Comparison of ENCODE assay signal across 21 cellular contexts in genomic region chr1:54978528-54979326, GRCh38. TPM values are rescaled to one million over a fixed set of nuclear protein-coding genes. Genes with fewer than 3 reads are reported as not detected.
DNase-seq lines count a peak whose midpoint lies in the region; ATAC-seq, FAIRE-seq and TF ChIP-seq lines count a peak whose summit lies in the region.
"Had no signal": no experiment of that assay in that cellular context is flagged by ENCODE, and none has a peak within 500 bp of the region (broad histone marks: within the 10 kb centered on the region; RNA-seq: fewer than 3 reads in every experiment).

No MANE protein-coding gene starts in this region.

- peak; percentile 28 for DNase-seq in activated CD8-positive, alpha-beta memory T cell treated with anti-CD3 and anti-CD28 coated beads for 24 hours
- DNase-seq in activated CD8-positive, alpha-beta memory T cell treated with anti-CD3 and anti-CD28 coated beads, Interleukin-2, amount 10 ng/mL, durations not matched to agents 7 days and 5 days, result no peak
- DNase-seq in bronchial epithelial cell (ENCODE audit: low read depth), result no peak
- peak; percentile 81 for DNase-seq in mesenteric fat pad (ENCODE audit: low spot score)
- DNase-seq in NCI-H82 treated with DMSO at 0.1 percent for 48 hours (lab: John Stamatoyannopoulos, UW; ENCODE audit: unreplicated experiment), result no peak
- no peak for DNase-seq in naive thymus-derived CD4-positive, alpha-beta T cell
- no peak for DNase-seq in NCI-H526 (lab: John Stamatoyannopoulos, UW)
- DNase-seq: Caco-2; CD4-positive, alpha-beta T cell; GDM1; NCI-H1417 treated with DMSO at 0.1 percent for 48 hours; NCI-H187 treated with DMSO at 0.1 percent for 48 hours; NCI-H526 treated with DMSO at 0.1 percent for 48 hours; SIG-M5 had no signal

- H3K27ac Mint-ChIP-seq in activated CD8-positive, alpha-beta memory T cell treated with anti-CD3 and anti-CD28 coated beads, Interleukin-2, amount 10 ng/mL, durations not matched to agents 7 days and 5 days, result no peak overlapping the region
- peak overlapping the region in 1 of 9 donors; percentile 14 for H3K27ac Mint-ChIP-seq in naive thymus-derived CD4-positive, alpha-beta T cell
- H3K27ac Mint-ChIP-seq: CD4-positive, alpha-beta T cell had no signal

- H3K4me1 Mint-ChIP-seq in activated CD8-positive, alpha-beta memory T cell treated with anti-CD3 and anti-CD28 coated beads, Interleukin-2, amount 10 ng/mL, durations not matched to agents 7 days and 5 days, result no peaks in the 10 kb centered on the region
- peaks cover 0 to 7% (median 0%) of the 10 kb centered on the region in 7 donors for H3K4me1 Mint-ChIP-seq in naive thymus-derived CD4-positive, alpha-beta T cell

- H3K9me3 ChIP-seq in naive thymus-derived CD4-positive, alpha-beta T cell (ENCODE audit: control insufficient read depth in 2 of 3, low read length in 3 of 3), result no peaks in the 10 kb centered on the region
- H3K9me3 ChIP-seq: Caco-2 had no signal

- ATAC-seq in activated CD8-positive, alpha-beta memory T cell treated with anti-CD3 and anti-CD28 coated beads, Interleukin-2, amount 10 ng/mL, durations not matched to agents 7 days and 5 days, result no peak
- ATAC-seq in naive thymus-derived CD4-positive, alpha-beta T cell, result no peak
- ATAC-seq: GM12878 had no signal

- H3K4me3 ChIP-seq in bronchial epithelial cell (ENCODE audit: low read depth, low read length), result no peak overlapping the region
- no peak overlapping the region for H3K4me3 ChIP-seq in naive thymus-derived CD4-positive, alpha-beta T cell (ENCODE audit: low read length)
- H3K4me3 ChIP-seq: GM12878 had no signal

- CTCF ChIA-PET in activated CD8-positive, alpha-beta memory T cell treated with anti-CD3 and anti-CD28 coated beads, Interleukin-2, amount 10 ng/mL, durations not matched to agents 7 days and 5 days (lab: Charles Lee), result interaction anchor here (1.0 to 2.8 kb wide), 5 partner anchors 11 to 28 kb away, joined by 3 to 13 read pairs (median 4); no protein-coding TSS in a partner anchor
- CTCF ChIA-PET in naive thymus-derived CD4-positive, alpha-beta T cell (lab: Charles Lee), result no interaction called here

- no peaks in the 10 kb centered on the region for H3K27me3 ChIP-seq in bronchial epithelial cell (ENCODE audit: control insufficient read depth, insufficient read depth, low read length)
- peaks cover 0 to 5% of the 10 kb centered on the region in 2 donors for H3K27me3 ChIP-seq in naive thymus-derived CD4-positive, alpha-beta T cell (ENCODE audit: control insufficient read depth in 2 of 2, insufficient read depth in 2 of 2, low read length in 2 of 2)

- no peak overlapping the region for H3K4me3 Mint-ChIP-seq in activated CD8-positive, alpha-beta memory T cell treated with anti-CD3 and anti-CD28 coated beads, Interleukin-2, amount 10 ng/mL, durations not matched to agents 7 days and 5 days
- H3K4me3 Mint-ChIP-seq in naive thymus-derived CD4-positive, alpha-beta T cell, result no peak overlapping the region
- H3K4me3 Mint-ChIP-seq: CD4-positive, alpha-beta T cell had no signal

- no peaks in the 10 kb centered on the region for H3K4me1 ChIP-seq in naive thymus-derived CD4-positive, alpha-beta T cell (ENCODE audit: control insufficient read depth in 2 of 2, insufficient read depth in 2 of 2, low read length in 2 of 2)
- H3K4me1 ChIP-seq: Caco-2 had no signal

- POLR2A ChIA-PET in naive thymus-derived CD4-positive, alpha-beta T cell (lab: Charles Lee), result no interaction called here

- H3K27ac ChIP-seq in naive thymus-derived CD4-positive, alpha-beta T cell (ENCODE audit: low read depth, low read length), result no peak overlapping the region
- H3K27ac ChIP-seq: KMS-11 had no signal

- peaks cover 62% of the 10 kb centered on the region for H3K27me3 Mint-ChIP-seq in activated CD8-positive, alpha-beta memory T cell treated with anti-CD3 and anti-CD28 coated beads, Interleukin-2, amount 10 ng/mL, durations not matched to agents 7 days and 5 days
- H3K27me3 Mint-ChIP-seq in naive thymus-derived CD4-positive, alpha-beta T cell, result peaks cover 33 to 66% (median 44%) of the 10 kb centered on the region in 5 donors

- FAIRE-seq in bronchial epithelial cell (lab: Jason Lieb, UNC), result peak; percentile 13
- FAIRE-seq: A204.1, GM12878, GM18507 had no signal

- intact Hi-C loops in naive thymus-derived CD4-positive, alpha-beta T cell (cut with micrococcal nuclease), result no loop called here

- no peak for TF ChIP-seq CTCF in bronchial epithelial cell (IDR thresholded peaks at IDR 0.05; ENCODE audit: insufficient read depth, low read length, severe bottlenecking)

- no peaks in the 10 kb centered on the region for H3K36me3 Mint-ChIP-seq in activated CD8-positive, alpha-beta memory T cell treated with anti-CD3 and anti-CD28 coated beads, Interleukin-2, amount 10 ng/mL, durations not matched to agents 7 days and 5 days
- no peaks in the 10 kb centered on the region for H3K36me3 Mint-ChIP-seq in naive thymus-derived CD4-positive, alpha-beta T cell

- H3K36me3 ChIP-seq in bronchial epithelial cell (ENCODE audit: control insufficient read depth, insufficient read depth, low read length), result no peaks in the 10 kb centered on the region
- H3K36me3 ChIP-seq in naive thymus-derived CD4-positive, alpha-beta T cell (ENCODE audit: control insufficient read depth in 2 of 3, insufficient read depth in 3 of 3, low read length in 3 of 3), result no peaks in the 10 kb centered on the region

- no peaks in the 10 kb centered on the region for H3K9me3 Mint-ChIP-seq in activated CD8-positive, alpha-beta memory T cell treated with anti-CD3 and anti-CD28 coated beads, Interleukin-2, amount 10 ng/mL, durations not matched to agents 7 days and 5 days (ENCODE audit: low read depth)
- H3K9me3 Mint-ChIP-seq in naive thymus-derived CD4-positive, alpha-beta T cell, result no peaks in the 10 kb centered on the region
- H3K9me3 Mint-ChIP-seq: CD4-positive, alpha-beta T cell had no signal

RNA-seq across cellular contexts. Expression of gene TMEM61, which starts 1.7 kb away (rescaled TPM):
- total RNA-seq in activated CD8-positive, alpha-beta memory T cell treated with anti-CD3 and anti-CD28 coated beads, Interleukin-2, amount 10 ng/mL, durations not matched to agents 7 days and 5 days, result not detected
- total RNA-seq in bronchial epithelial cell, result 2.9 and 4.2 TPM in 2 replicates
- not detected for total RNA-seq in mesenteric fat pad
- total RNA-seq in naive thymus-derived CD4-positive, alpha-beta T cell, result not detected
- polyA plus RNA-seq in naive thymus-derived CD4-positive, alpha-beta T cell, result not detected
- total RNA-seq: Caco-2; CD4-positive, alpha-beta T cell; GM12878; OCI-LY7 had no signal
- polyA plus RNA-seq: BJ, GM12878 had no signal

RNA-seq across cellular contexts. Expression of gene BSND, which starts 20.0 kb away (rescaled TPM):
- under 1 TPM; 0.07 to 0.12 TPM for total RNA-seq in activated CD8-positive, alpha-beta memory T cell treated with anti-CD3 and anti-CD28 coated beads, Interleukin-2, amount 10 ng/mL, durations not matched to agents 7 days and 5 days
- total RNA-seq in bronchial epithelial cell (under 0.01 TPM in 1 of 2 replicates, not detected in the other), mesenteric fat pad (not detected)
- under 1 TPM in 1 of 5 experiments, not detected in 4; 0.05 TPM for total RNA-seq in naive thymus-derived CD4-positive, alpha-beta T cell
- not detected for polyA plus RNA-seq in naive thymus-derived CD4-positive, alpha-beta T cell
- total RNA-seq: Caco-2; CD4-positive, alpha-beta T cell; GM12878; H4; OCI-LY7 had no signal
- polyA plus RNA-seq: BJ, GM12878 had no signal

Comparison
In these comparisons a context has a peak if more than half of its experiments do, and no peak if none do; other contexts are left out.
1. DNase-seq: peak in activated CD8-positive, alpha-beta memory T cell treated with anti-CD3 and anti-CD28 coated beads for 24 hours (single experiment) and mesenteric fat pad (single experiment); none in activated CD8-positive, alpha-beta memory T cell treated with anti-CD3 and anti-CD28 coated beads, Interleukin-2, amount 10 ng/mL, durations not matched to agents 7 days and 5 days (single experiment), bronchial epithelial cell (single experiment), NCI-H82 treated with DMSO at 0.1 percent for 48 hours (single experiment), naive thymus-derived CD4-positive, alpha-beta T cell (0 of 9) and NCI-H526 (0 of 2).